Comparison of ENCODE assay signal across 8 cellular contexts in the genomic region with DNA sequence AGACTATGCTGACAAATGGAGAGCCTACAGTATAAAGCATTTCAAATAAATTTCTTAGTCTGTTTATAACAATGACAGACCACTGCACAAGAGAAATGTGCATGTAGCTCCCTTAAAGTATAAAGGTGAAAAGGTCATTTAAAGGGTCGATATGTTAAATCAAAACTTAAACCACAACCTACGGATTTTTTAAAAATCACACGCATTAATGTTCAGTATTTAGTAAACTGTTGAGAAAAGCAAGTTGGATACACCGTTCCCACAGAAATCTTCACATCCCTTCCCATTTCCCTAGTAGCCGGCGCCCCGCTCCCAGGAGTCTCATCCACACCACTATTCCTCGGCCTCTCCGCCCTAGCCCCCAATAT. TPM values are rescaled to one million over a fixed set of nuclear protein-coding genes. Genes with fewer than 3 reads are reported as not detected.
DNase-seq lines count a peak whose midpoint lies in the region; ATAC-seq and TF ChIP-seq lines count a peak whose summit lies in the region.

No MANE protein-coding gene starts in this region.

- peak overlapping the region; percentile 88 for H3K4me3 ChIP-seq in mononuclear cell (ENCODE audit: low read length)

- H3K4me1 ChIP-seq in mononuclear cell (ENCODE audit: insufficient read depth, low read length) = peaks cover 29% of the 10 kb centered on the region

- H3K4me1 Mint-ChIP-seq in IgD-negative memory B cell = peaks cover 20 to 40% (median 29%) of the 10 kb centered on the region in 3 donors

- H3K9me3 Mint-ChIP-seq in IgD-negative memory B cell = no peaks in the 10 kb centered on the region

- TF ChIP-seq CTCF in 22Rv1 (IDR thresholded peaks at IDR 0.05) = no peak

- ATAC-seq in HG03469 (IDR thresholded peaks at IDR 0.05; ENCODE audit: unreplicated experiment) = no peak
- ATAC-seq in HG03520 (IDR thresholded peaks at IDR 0.05; ENCODE audit: unreplicated experiment) = no peak

- H3K36me3 Mint-ChIP-seq in IgD-negative memory B cell = no peaks in the 10 kb centered on the region

- H3K27me3 ChIP-seq in mononuclear cell (ENCODE audit: insufficient read depth, low read length) = no peaks in the 10 kb centered on the region

- H3K27ac ChIP-seq in 22Rv1 (peak overlapping the region; percentile 89), cingulate gyrus (ENCODE audit: low read depth, low read length) (peak overlapping the region; percentile 94)

- DNase-seq in NCI-H1436 (lab: John Stamatoyannopoulos, UW) (no peak), NCI-H187 treated with DMSO at 0.1 percent for 48 hours (lab: John Stamatoyannopoulos, UW) (no peak)

- peak overlapping the region; percentile 96 to 99 (median 98) for H3K27ac Mint-ChIP-seq in IgD-negative memory B cell

- H3K27me3 Mint-ChIP-seq in IgD-negative memory B cell = no peaks in the 10 kb centered on the region

- peak overlapping the region; percentile 97 to 100 (median 98) for H3K4me3 Mint-ChIP-seq in IgD-negative memory B cell

- no peaks in the 10 kb centered on the region for H3K9me3 ChIP-seq in mononuclear cell (ENCODE audit: low read depth, low read length)

RNA-seq across cellular contexts. Expression of a gene that starts 0.6 kb away (rescaled TPM):
- 63.6 TPM for polyA plus RNA-seq in IgD-negative memory B cell
- 36.2 TPM for total RNA-seq in mononuclear cell

RNA-seq across cellular contexts. Expression of a gene that starts 2.1 kb away (rescaled TPM):
- 8.0 TPM for polyA plus RNA-seq in IgD-negative memory B cell
- 11.2 TPM for total RNA-seq in mononuclear cell

RNA-seq across cellular contexts. Expression of a gene that starts 49.8 kb away (rescaled TPM):
- polyA plus RNA-seq in IgD-negative memory B cell = 18.1 TPM
- total RNA-seq in mononuclear cell = 59.8 TPM
